In genomic region chr3:52841211-52841980, GRCh38 we compare ENCODE assay signal across 1 cellular context.
TF ChIP-seq lines count a peak whose summit lies in the region.

No MANE protein-coding gene starts in this region.

TF ChIP-seq in WTC11, 78 proteins besides CTCF, POLR2A, EP300 and RAD21 (continued from another document):
- TF ChIP-seq, protein P1, sequence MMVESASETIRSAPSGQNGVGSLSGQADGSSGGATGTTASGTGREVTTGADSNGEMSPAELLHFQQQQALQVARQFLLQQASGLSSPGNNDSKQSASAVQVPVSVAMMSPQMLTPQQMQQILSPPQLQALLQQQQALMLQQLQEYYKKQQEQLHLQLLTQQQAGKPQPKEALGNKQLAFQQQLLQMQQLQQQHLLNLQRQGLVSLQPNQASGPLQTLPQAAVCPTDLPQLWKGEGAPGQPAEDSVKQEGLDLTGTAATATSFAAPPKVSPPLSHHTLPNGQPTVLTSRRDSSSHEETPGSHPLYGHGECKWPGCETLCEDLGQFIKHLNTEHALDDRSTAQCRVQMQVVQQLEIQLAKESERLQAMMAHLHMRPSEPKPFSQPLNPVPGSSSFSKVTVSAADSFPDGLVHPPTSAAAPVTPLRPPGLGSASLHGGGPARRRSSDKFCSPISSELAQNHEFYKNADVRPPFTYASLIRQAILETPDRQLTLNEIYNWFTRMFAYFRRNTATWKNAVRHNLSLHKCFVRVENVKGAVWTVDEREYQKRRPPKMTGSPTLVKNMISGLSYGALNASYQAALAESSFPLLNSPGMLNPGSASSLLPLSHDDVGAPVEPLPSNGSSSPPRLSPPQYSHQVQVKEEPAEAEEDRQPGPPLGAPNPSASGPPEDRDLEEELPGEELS (CRISPR knock-in tag; IDR thresholded peaks at IDR 0.05), result no peak
- TF ChIP-seq ZNF532 (CRISPR knock-in tag; IDR thresholded peaks at IDR 0.05; ENCODE audit: borderline replicate concordance) (no peak), IRF2 (CRISPR knock-in tag; IDR thresholded peaks at IDR 0.05; ENCODE audit: borderline replicate concordance, low read depth) (no peak), TCF7 (CRISPR knock-in tag; IDR thresholded peaks at IDR 0.05; ENCODE audit: low read depth) (no peak), GTF2I (CRISPR knock-in tag; conservative IDR thresholded peaks at IDR 0.05) (no peak), SMAD4 (CRISPR knock-in tag; IDR thresholded peaks at IDR 0.05) (no peak), ZBTB21 (CRISPR knock-in tag; IDR thresholded peaks at IDR 0.05; ENCODE audit: borderline replicate concordance) (no peak), CBFB (CRISPR knock-in tag; IDR thresholded peaks at IDR 0.05; ENCODE audit: low read depth) (no peak), ATF6 (CRISPR knock-in tag; IDR thresholded peaks at IDR 0.05) (no peak)
- TF ChIP-seq, protein P2, sequence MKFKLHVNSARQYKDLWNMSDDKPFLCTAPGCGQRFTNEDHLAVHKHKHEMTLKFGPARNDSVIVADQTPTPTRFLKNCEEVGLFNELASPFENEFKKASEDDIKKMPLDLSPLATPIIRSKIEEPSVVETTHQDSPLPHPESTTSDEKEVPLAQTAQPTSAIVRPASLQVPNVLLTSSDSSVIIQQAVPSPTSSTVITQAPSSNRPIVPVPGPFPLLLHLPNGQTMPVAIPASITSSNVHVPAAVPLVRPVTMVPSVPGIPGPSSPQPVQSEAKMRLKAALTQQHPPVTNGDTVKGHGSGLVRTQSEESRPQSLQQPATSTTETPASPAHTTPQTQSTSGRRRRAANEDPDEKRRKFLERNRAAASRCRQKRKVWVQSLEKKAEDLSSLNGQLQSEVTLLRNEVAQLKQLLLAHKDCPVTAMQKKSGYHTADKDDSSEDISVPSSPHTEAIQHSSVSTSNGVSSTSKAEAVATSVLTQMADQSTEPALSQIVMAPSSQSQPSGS (CRISPR knock-in tag; IDR thresholded peaks at IDR 0.05; ENCODE audit: borderline replicate concordance, low read depth), result no peak
- TF ChIP-seq, protein P3, sequence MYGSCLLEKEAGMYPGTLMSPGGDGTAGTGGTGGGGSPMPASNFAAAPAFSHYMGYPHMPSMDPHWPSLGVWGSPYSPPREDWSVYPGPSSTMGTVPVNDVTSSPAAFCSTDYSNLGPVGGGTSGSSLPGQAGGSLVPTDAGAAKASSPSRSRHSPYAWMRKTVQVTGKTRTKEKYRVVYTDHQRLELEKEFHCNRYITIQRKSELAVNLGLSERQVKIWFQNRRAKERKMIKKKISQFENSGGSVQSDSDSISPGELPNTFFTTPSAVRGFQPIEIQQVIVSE (CRISPR knock-in tag; IDR thresholded peaks at IDR 0.05; ENCODE audit: borderline replicate concordance), result no peak
- TF ChIP-seq, protein P4, sequence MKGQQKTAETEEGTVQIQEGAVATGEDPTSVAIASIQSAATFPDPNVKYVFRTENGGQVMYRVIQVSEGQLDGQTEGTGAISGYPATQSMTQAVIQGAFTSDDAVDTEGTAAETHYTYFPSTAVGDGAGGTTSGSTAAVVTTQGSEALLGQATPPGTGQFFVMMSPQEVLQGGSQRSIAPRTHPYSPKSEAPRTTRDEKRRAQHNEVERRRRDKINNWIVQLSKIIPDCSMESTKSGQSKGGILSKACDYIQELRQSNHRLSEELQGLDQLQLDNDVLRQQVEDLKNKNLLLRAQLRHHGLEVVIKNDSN (CRISPR knock-in tag; IDR thresholded peaks at IDR 0.05), result no peak
